Comparison of ENCODE assay signal across 13 cellular contexts in genomic region chr18:58315041-58315440, GRCh38.
A peak's percentile ranks its signal among the peaks of the same experiment; 100 is the strongest.
DNase-seq lines count a peak whose midpoint lies in the region; ATAC-seq and TF ChIP-seq lines count a peak whose summit lies in the region.
"Had no signal": no experiment of that assay in that cellular context is flagged by ENCODE, and none has a peak within 500 bp of the region (broad histone marks: within the 10 kb centered on the region; RNA-seq: fewer than 3 reads in every experiment).

No MANE protein-coding gene starts in this region.

- H2AFZ ChIP-seq in PC-9, result no peak overlapping the region
- H2AFZ ChIP-seq in mesenchymal stem cell (ENCODE audit: low read depth, low read length), result no peak overlapping the region

- H3K4me1 ChIP-seq in PC-9 (replicated peaks; ENCODE audit: insufficient read depth) (peaks cover 42% of the 10 kb centered on the region), mesenchymal stem cell (ENCODE audit: control insufficient read depth, insufficient read depth, low read depth, low read length) (peaks cover 27% of the 10 kb centered on the region), suprapubic skin (peaks cover 43% of the 10 kb centered on the region)

- H3K9ac ChIP-seq in mesenchymal stem cell (ENCODE audit: low read length), result peak overlapping the region; percentile 40

- DNase-seq in PC-9 (no peak), mesenchymal stem cell (peak; percentile 41), suprapubic skin (ENCODE audit: low spot score in 2 of 2) (no peak), midbrain (lab: John Stamatoyannopoulos, UW) (no peak), AG20443 (ENCODE audit: low spot score) (no peak)
- DNase-seq: activated CD8-positive, alpha-beta memory T cell treated with anti-CD3 and anti-CD28 coated beads, Interleukin-2, amount 50 U/mL, for 4 hours; DMS153; SHP77; stimulated activated CD4-positive, alpha-beta T cell treated with anti-CD3 and anti-CD28 coated beads, Interleukin-2, amount 100 ng/mL, for 48 hours; stimulated activated naive CD8-positive, alpha-beta T cell treated with anti-CD3 and anti-CD28 coated beads, Interleukin-15, amount 100 ng/mL, for 72 hours had no signal

- no peak overlapping the region for H3K18ac ChIP-seq in mesenchymal stem cell (ENCODE audit: low read depth in 1 of 2, low read length in 2 of 2)

- POLR2A ChIA-PET in PC-9 (lab: Charles Lee; ENCODE audit: unreplicated experiment), result interaction anchor here (0.6 kb wide), 1 partner anchor 133 kb away, joined by 3 read pairs; no protein-coding TSS in a partner anchor

- intact Hi-C loops in PC-9 (cut with micrococcal nuclease; ENCODE audit: unreplicated experiment), result loop anchor here (2.0 kb wide), 1 partner anchor 46 kb away; no protein-coding TSS in a partner anchor

- no peak for ATAC-seq in GM19463 (IDR thresholded peaks at IDR 0.05; ENCODE audit: unreplicated experiment)
- ATAC-seq: stimulated activated naive CD8-positive, alpha-beta T cell treated with anti-CD3 and anti-CD28 coated beads, Interleukin-15, amount 100 ng/mL, for 72 hours had no signal

- peaks cover 28% of the 10 kb centered on the region for H3K79me1 ChIP-seq in mesenchymal stem cell (replicated peaks; ENCODE audit: low read length, poor library complexity, severe bottlenecking)

- no peak overlapping the region for H2BK120ac ChIP-seq in mesenchymal stem cell (ENCODE audit: low read depth, low read length)

- H3K4ac ChIP-seq in mesenchymal stem cell (ENCODE audit: low read depth in 1 of 2, low read length in 2 of 2), result no peak overlapping the region

- no peak overlapping the region for H2BK15ac ChIP-seq in mesenchymal stem cell (ENCODE audit: low read depth, poor library complexity, severe bottlenecking)

- no peak overlapping the region for H2BK5ac ChIP-seq in mesenchymal stem cell (ENCODE audit: low read depth, low read length, poor library complexity, severe bottlenecking)

- TF ChIP-seq CTCF in PC-9 (conservative IDR thresholded peaks at IDR 0.05), result no peak
- no peak for TF ChIP-seq CTCF in suprapubic skin (IDR thresholded peaks at IDR 0.05)

- no TSS peak for BruUV-seq in PC-9 (replicated peaks; lab: Mats Ljungman, UMichigan)

- H2AK5ac ChIP-seq in mesenchymal stem cell (ENCODE audit: low read length, severe bottlenecking), result no peak overlapping the region

- H3K27ac ChIP-seq in PC-9, result peak overlapping the region; percentile 30
- H3K27ac ChIP-seq in cingulate gyrus (ENCODE audit: low read depth, low read length), result peak overlapping the region; percentile 30
- H3K27ac ChIP-seq in mesenchymal stem cell (ENCODE audit: low read length, poor library complexity, severe bottlenecking), result no peak overlapping the region
- peak overlapping the region; percentile 73 for H3K27ac ChIP-seq in suprapubic skin
- H3K27ac ChIP-seq: neutrophil had no signal

- H2BK12ac ChIP-seq in mesenchymal stem cell (ENCODE audit: low read length in 2 of 2), result no peak overlapping the region

- no peaks in the 10 kb centered on the region for H3K9me2 ChIP-seq in PC-9 (ENCODE audit: insufficient read depth)

- no peaks in the 10 kb centered on the region for H3K9me3 ChIP-seq in PC-9 (ENCODE audit: insufficient read depth, low read depth)
- H3K9me3 ChIP-seq in mesenchymal stem cell (ENCODE audit: control insufficient read depth, low read length), result no peaks in the 10 kb centered on the region
- H3K9me3 ChIP-seq in suprapubic skin, result no peaks in the 10 kb centered on the region
- H3K9me3 ChIP-seq: neutrophil had no signal

- TF ChIP-seq POLR2A in suprapubic skin (IDR thresholded peaks at IDR 0.05), result no peak

- CTCF ChIA-PET in PC-9 (lab: Charles Lee), result no interaction called here

- H3K14ac ChIP-seq in mesenchymal stem cell (ENCODE audit: low read length in 2 of 2), result no peak overlapping the region

- H3K4me2 ChIP-seq in PC-9 (no peak overlapping the region), mesenchymal stem cell (ENCODE audit: low read length, poor library complexity, severe bottlenecking) (no peak overlapping the region)

- H4K20me1 ChIP-seq in PC-9 (ENCODE audit: insufficient read depth), result peaks cover 44% of the 10 kb centered on the region

- WGBS in mesenchymal stem cell, result 62% methylated on average over 7 of the region's 8 CpGs
- 88% methylated on average over 8 of the region's 8 CpGs for WGBS in suprapubic skin

- H4K91ac ChIP-seq in mesenchymal stem cell (ENCODE audit: low read length), result no peak overlapping the region

- H3K27me3 ChIP-seq in PC-9 (ENCODE audit: insufficient read depth, low read depth), result no peaks in the 10 kb centered on the region
- no peaks in the 10 kb centered on the region for H3K27me3 ChIP-seq in mesenchymal stem cell (ENCODE audit: control insufficient read depth in 1 of 2, insufficient read depth in 1 of 2, low read length in 2 of 2)
- H3K27me3 ChIP-seq in suprapubic skin, result no peaks in the 10 kb centered on the region
- H3K27me3 ChIP-seq: neutrophil had no signal

- H3F3A ChIP-seq in PC-9 (ENCODE audit: insufficient read depth, low read depth), result peaks cover 33% of the 10 kb centered on the region

- H3K36me3 ChIP-seq in PC-9 (ENCODE audit: low read depth) (peaks cover 13% of the 10 kb centered on the region; the same call in 1 of the 2 replicates), mesenchymal stem cell (ENCODE audit: control insufficient read depth in 1 of 2, insufficient read depth in 2 of 2, low read depth in 1 of 2, low read length in 2 of 2) (peaks cover 0 to 11% of the 10 kb centered on the region in 2 experiments), suprapubic skin (no peaks in the 10 kb centered on the region)
- H3K36me3 ChIP-seq: neutrophil had no signal

- peaks cover 92% of the 10 kb centered on the region for H3K79me2 ChIP-seq in PC-9 (ENCODE audit: low read depth)

- TF ChIP-seq EP300 in suprapubic skin (IDR thresholded peaks at IDR 0.05), result no peak

- no peak overlapping the region for H3K23ac ChIP-seq in mesenchymal stem cell (ENCODE audit: low read length in 2 of 2)

- H3K4me3 ChIP-seq in PC-9 (no peak overlapping the region), mesenchymal stem cell (ENCODE audit: insufficient read depth in 1 of 2, low read depth in 1 of 2, low read length in 2 of 2) (no peak overlapping the region), suprapubic skin (no peak overlapping the region)

- H4K8ac ChIP-seq in mesenchymal stem cell (ENCODE audit: low read length), result no peak overlapping the region
